8 cellular contexts compared by ENCODE assay signal in genomic region chr9:111483419-111483861, GRCh38. TPM values are rescaled to one million over a fixed set of nuclear protein-coding genes. Genes with fewer than 3 reads are reported as not detected.
A peak's percentile ranks its signal among the peaks of the same experiment; 100 is the strongest.
DNase-seq lines count a peak whose midpoint lies in the region; ATAC-seq lines count a peak whose summit lies in the region.

No MANE protein-coding gene starts in this region.

- under 1% methylated on average over 81 of the region's 81 CpGs for WGBS in right cardiac atrium

- ATAC-seq in activated naive CD8-positive, alpha-beta T cell treated with anti-CD3 and anti-CD28 coated beads, Interleukin-2, amount 10 ng/mL, durations not matched to agents 7 days and 5 days (ENCODE audit: low read depth) = peak; percentile 37
- ATAC-seq in HG02642 (IDR thresholded peaks at IDR 0.05; ENCODE audit: poor library complexity, unreplicated experiment) (peak; percentile 41), right cardiac atrium (no peak)

- H3K27me3 Mint-ChIP-seq in activated naive CD8-positive, alpha-beta T cell treated with anti-CD3 and anti-CD28 coated beads, Interleukin-2, amount 10 ng/mL, durations not matched to agents 7 days and 5 days = peaks cover 9% of the 10 kb centered on the region
- peaks cover 6% of the 10 kb centered on the region for H3K27me3 Mint-ChIP-seq in activated naive CD8-positive, alpha-beta T cell treated with anti-CD3 and anti-CD28 coated beads for 36 hours

- DNase-seq in activated naive CD8-positive, alpha-beta T cell treated with anti-CD3 and anti-CD28 coated beads, Interleukin-2, amount 10 ng/mL, durations not matched to agents 7 days and 5 days = no peak
- no peak for DNase-seq in activated naive CD8-positive, alpha-beta T cell treated with anti-CD3 and anti-CD28 coated beads for 36 hours
- DNase-seq in NCI-H345 (lab: John Stamatoyannopoulos, UW) (peak; percentile 65), right cardiac atrium (no peak), SW480 (ENCODE audit: low spot score) (no peak)
- DNase-seq in activated naive CD4-positive, alpha-beta T cell (lab: John Stamatoyannopoulos, UW) = peak; percentile 18 to 50 (median 20)
- DNase-seq in stimulated activated CD4-positive, alpha-beta T cell treated with anti-CD3 and anti-CD28 coated beads, Interleukin-12 subunit alpha, Interleukin-12 subunit beta, amount 100 ng/mL, for 4 hours = peak; percentile 53

- no peaks in the 10 kb centered on the region for H3K9me3 ChIP-seq in right cardiac atrium (ENCODE audit: control insufficient read depth, low read length)

- H3K4me1 Mint-ChIP-seq in activated naive CD8-positive, alpha-beta T cell treated with anti-CD3 and anti-CD28 coated beads, Interleukin-2, amount 10 ng/mL, durations not matched to agents 7 days and 5 days = peaks cover 24% of the 10 kb centered on the region
- peaks cover 34% of the 10 kb centered on the region for H3K4me1 Mint-ChIP-seq in activated naive CD8-positive, alpha-beta T cell treated with anti-CD3 and anti-CD28 coated beads for 36 hours

- intact Hi-C loops in right cardiac atrium (cut with DNase I) = loop anchor here in 1 of 4 donors (5.0 kb wide), 1 partner anchor 144 kb away; no protein-coding TSS in a partner anchor

- POLR2A ChIA-PET in activated naive CD8-positive, alpha-beta T cell treated with anti-CD3 and anti-CD28 coated beads, Interleukin-2, amount 10 ng/mL, durations not matched to agents 7 days and 5 days (lab: Charles Lee) = interaction anchor here (0.6 to 1.8 kb wide), 7 partner anchors 15 to 1227 kb away, joined by 3 to 8 read pairs (median 4); partner anchors contain the start of genes DNAJC25, TXN and ZNF483

- H3K27ac ChIP-seq in right cardiac atrium (ENCODE audit: low read length) = peak overlapping the region; percentile 96

- no peaks in the 10 kb centered on the region for H3K4me1 ChIP-seq in right cardiac atrium (ENCODE audit: control insufficient read depth, insufficient read depth, low read length)

- peaks cover 12% of the 10 kb centered on the region for H3K36me3 Mint-ChIP-seq in activated naive CD8-positive, alpha-beta T cell treated with anti-CD3 and anti-CD28 coated beads, Interleukin-2, amount 10 ng/mL, durations not matched to agents 7 days and 5 days
- peaks cover 19% of the 10 kb centered on the region for H3K36me3 Mint-ChIP-seq in activated naive CD8-positive, alpha-beta T cell treated with anti-CD3 and anti-CD28 coated beads for 36 hours

- H3K4me3 Mint-ChIP-seq in activated naive CD8-positive, alpha-beta T cell treated with anti-CD3 and anti-CD28 coated beads, Interleukin-2, amount 10 ng/mL, durations not matched to agents 7 days and 5 days = no peak overlapping the region
- no peak overlapping the region for H3K4me3 Mint-ChIP-seq in activated naive CD8-positive, alpha-beta T cell treated with anti-CD3 and anti-CD28 coated beads for 36 hours

- H3K9me3 Mint-ChIP-seq in activated naive CD8-positive, alpha-beta T cell treated with anti-CD3 and anti-CD28 coated beads, Interleukin-2, amount 10 ng/mL, durations not matched to agents 7 days and 5 days = no peaks in the 10 kb centered on the region
- peaks cover 1% of the 10 kb centered on the region for H3K9me3 Mint-ChIP-seq in activated naive CD8-positive, alpha-beta T cell treated with anti-CD3 and anti-CD28 coated beads for 36 hours

- H3K4me3 ChIP-seq in right cardiac atrium (ENCODE audit: low read length) = peak overlapping the region; percentile 85

- no peak overlapping the region for H3K27ac Mint-ChIP-seq in activated naive CD8-positive, alpha-beta T cell treated with anti-CD3 and anti-CD28 coated beads, Interleukin-2, amount 10 ng/mL, durations not matched to agents 7 days and 5 days
- no peak overlapping the region for H3K27ac Mint-ChIP-seq in activated naive CD8-positive, alpha-beta T cell treated with anti-CD3 and anti-CD28 coated beads for 36 hours

- no peaks in the 10 kb centered on the region for H3K27me3 ChIP-seq in right cardiac atrium (ENCODE audit: control insufficient read depth, insufficient read depth)

RNA-seq across cellular contexts. Expression of gene ECPAS, which starts 0.7 kb away (rescaled TPM):
- total RNA-seq in activated naive CD8-positive, alpha-beta T cell treated with anti-CD3 and anti-CD28 coated beads, Interleukin-2, amount 10 ng/mL, durations not matched to agents 7 days and 5 days = 10 to 100 TPM; 67.7 to 71.1 TPM
- 10 to 100 TPM; 77.4 to 82.6 TPM for total RNA-seq in activated naive CD8-positive, alpha-beta T cell treated with anti-CD3 and anti-CD28 coated beads for 36 hours
- total RNA-seq in right cardiac atrium = 10 to 100 TPM; 85.4 to 99.1 (median 90.5) TPM
- 24.3 TPM for polyA plus RNA-seq in right cardiac atrium

RNA-seq across cellular contexts. Expression of gene ZNF483, which starts 41.5 kb away (rescaled TPM):
- total RNA-seq in activated naive CD8-positive, alpha-beta T cell treated with anti-CD3 and anti-CD28 coated beads, Interleukin-2, amount 10 ng/mL, durations not matched to agents 7 days and 5 days = 1 to 10 TPM; 7.0 to 7.8 TPM
- total RNA-seq in activated naive CD8-positive, alpha-beta T cell treated with anti-CD3 and anti-CD28 coated beads for 36 hours = 1 to 10 TPM; 1.5 to 2.3 TPM
- total RNA-seq in right cardiac atrium = 10 to 100 TPM in 3 of 4 donors, 1 to 10 TPM in 1; 9.6 to 14.7 (median 10.7) TPM
- 1.5 TPM for polyA plus RNA-seq in right cardiac atrium

Comparison
In these comparisons a context has a peak if more than half of its experiments do, and no peak if none do; other contexts are left out.
1. ATAC-seq: peak in activated naive CD8-positive, alpha-beta T cell treated with anti-CD3 and anti-CD28 coated beads, Interleukin-2, amount 10 ng/mL, durations not matched to agents 7 days and 5 days (single experiment) and HG02642 (single experiment); none in right cardiac atrium (0 of 2).
2. DNase-seq: peak in NCI-H345 (single experiment), activated naive CD4-positive, alpha-beta T cell (4 of 4) and stimulated activated CD4-positive, alpha-beta T cell treated with anti-CD3 and anti-CD28 coated beads, Interleukin-12 subunit alpha, Interleukin-12 subunit beta, amount 100 ng/mL, for 4 hours (single experiment); none in activated naive CD8-positive, alpha-beta T cell treated with anti-CD3 and anti-CD28 coated beads, Interleukin-2, amount 10 ng/mL, durations not matched to agents 7 days and 5 days (single experiment), activated naive CD8-positive, alpha-beta T cell treated with anti-CD3 and anti-CD28 coated beads for 36 hours (single experiment), right cardiac atrium (0 of 3) and SW480 (single experiment).